ENCODE assay signal across 1 cellular context in the genomic region with DNA sequence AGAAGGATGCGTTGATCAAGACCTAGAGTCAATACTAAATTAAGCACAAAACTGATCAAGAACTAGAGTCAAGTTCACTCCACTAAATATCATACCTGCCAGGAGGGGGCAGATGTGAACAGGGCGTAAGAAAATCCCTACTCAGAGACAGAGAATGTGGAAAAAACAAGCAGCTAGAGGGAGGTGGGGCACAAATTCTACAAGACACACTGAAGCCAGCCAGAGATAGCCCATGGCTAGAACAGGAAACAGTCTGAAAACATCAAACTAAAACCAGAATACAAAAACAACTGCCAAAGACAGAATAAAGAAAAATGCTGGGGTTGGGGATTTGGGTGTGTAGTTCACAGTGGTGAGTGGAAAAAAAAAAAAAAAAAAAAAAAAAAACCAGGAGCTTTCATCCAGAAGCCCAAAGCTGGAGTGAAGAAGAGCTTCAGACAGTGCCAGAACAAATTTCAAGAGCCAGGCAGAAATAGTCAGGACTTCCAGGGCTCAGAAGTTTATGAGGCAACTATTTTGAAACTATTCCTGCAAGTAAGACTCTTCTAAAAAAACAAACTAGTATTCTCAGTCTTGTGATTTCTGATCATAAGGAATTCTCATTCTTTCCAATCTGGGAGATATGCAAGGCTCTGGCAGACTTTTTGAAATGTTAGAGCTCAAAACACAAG.
A peak's percentile ranks its signal among the peaks of the same experiment; 100 is the strongest.
TF ChIP-seq lines count a peak whose summit lies in the region.

No MANE protein-coding gene starts in this region.

TF ChIP-seq in liver, 16 proteins besides CTCF, POLR2A, EP300 and RAD21 (continued from another document):
- TF ChIP-seq ZBTB33 (IDR thresholded peaks at IDR 0.05) (no peak), HNF4A (conservative IDR thresholded peaks at IDR 0.05) (peak; percentile 25 to 38), YY1 (IDR thresholded peaks at IDR 0.05) (no peak), GABPA (IDR thresholded peaks at IDR 0.05 in 1 of 2, conservative IDR thresholded peaks at IDR 0.05 in 1 of 2) (no peak)
